In the genomic region with DNA sequence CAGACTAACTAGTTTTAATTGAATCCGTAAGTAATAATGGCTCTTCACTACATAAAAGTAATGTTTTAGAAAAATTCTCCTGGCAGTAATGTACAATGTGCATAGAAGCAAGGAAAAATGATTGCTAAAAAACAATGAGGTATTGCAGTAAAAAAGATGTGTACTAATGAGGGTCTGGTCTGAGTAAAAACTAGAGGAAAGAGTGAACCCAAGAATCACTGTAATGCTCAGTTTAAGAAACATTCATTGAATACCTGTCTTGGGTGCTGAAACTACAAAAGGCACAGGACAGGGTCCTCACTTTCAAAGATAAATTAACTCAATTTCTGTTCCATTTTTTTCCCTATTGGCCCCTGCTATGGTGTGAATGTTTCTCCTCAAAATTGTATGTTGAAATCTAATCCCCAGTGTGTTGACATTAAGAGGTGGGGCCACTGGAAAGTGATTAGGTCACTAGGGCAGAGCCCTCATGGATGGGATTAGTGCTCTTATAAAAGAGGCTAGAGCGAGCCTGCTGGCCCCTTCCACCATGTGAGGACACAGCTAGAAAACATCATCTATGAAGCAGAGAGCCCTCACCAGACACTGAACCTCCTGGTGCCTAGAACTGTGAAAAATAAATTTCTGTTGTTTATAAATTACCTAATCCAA, we compare ENCODE assay signal across 8 cellular contexts. TPM values are rescaled to one million over a fixed set of nuclear protein-coding genes. Genes with fewer than 3 reads are reported as not detected.
DNase-seq lines count a peak whose midpoint lies in the region; ATAC-seq and TF ChIP-seq lines count a peak whose summit lies in the region.

No MANE protein-coding gene starts in this region.

- H3K4me2 ChIP-seq in BLaER1 treated with 17β-estradiol and CSF1 and Interleukin-3, amounts not matched to agents 10 nM and 100 nM = peak overlapping the region; percentile 32 to 93 (median 74)

- H3K4me3 Mint-ChIP-seq in T-cell (peak overlapping the region in 1 of 3 donors; percentile 33), progenitor cell of endocrine pancreas (ENCODE audit: low read depth) (no peak overlapping the region)

- H3K27ac Mint-ChIP-seq in T-cell = no peak overlapping the region
- H3K27ac Mint-ChIP-seq in progenitor cell of endocrine pancreas = no peak overlapping the region

- peak overlapping the region; percentile 8 to 84 (median 71); a peak in 19 of 22 replicates for H3K27ac ChIP-seq in BLaER1 treated with 17β-estradiol and CSF1 and Interleukin-3, amounts not matched to agents 10 nM and 100 nM

- no peaks in the 10 kb centered on the region for H3K9me3 ChIP-seq in BLaER1 treated with 17β-estradiol and CSF1 and Interleukin-3, amounts not matched to agents 10 nM and 100 nM (replicated peaks in 1 of 11)

- CTCF ChIA-PET in T-cell (lab: Charles Lee) = interaction anchor here in 1 of 2 donors (0.6 kb wide), 2 partner anchors 52 to 58 kb away, joined by 4 read pairs; no protein-coding TSS in a partner anchor

- DNase-seq in MV-4-11 (lab: John Stamatoyannopoulos, UW) = peak; percentile 80
- no peak for DNase-seq in Right ventricle myocardium superior
- no peak for DNase-seq in T1000 (lab: John Stamatoyannopoulos, UW)
- DNase-seq in T-cell = no peak
- DNase-seq in progenitor cell of endocrine pancreas (ENCODE audit: low spot score, unreplicated experiment) = no peak
- DNase-seq in stimulated activated CD4-positive, alpha-beta T cell treated with anti-CD3 and anti-CD28 coated beads, Interleukin-1b, Interleukin-23, amount 100 ng/mL, for 48 hours = no peak

- POLR2A ChIA-PET in T-cell (lab: Charles Lee) = interaction anchor here in 1 of 2 donors (0.6 kb wide), 1 partner anchor 67 kb away, joined by 4 read pairs; no protein-coding TSS in a partner anchor

- H3K36me3 ChIP-seq in BLaER1 treated with 17β-estradiol and CSF1 and Interleukin-3, amounts not matched to agents 10 nM and 100 nM = no peaks in the 10 kb centered on the region

- TF ChIP-seq CTCF in progenitor cell of endocrine pancreas (IDR thresholded peaks at IDR 0.05; ENCODE audit: unreplicated experiment) = no peak

- intact Hi-C loops in Right ventricle myocardium superior (cut with DNase I) = no loop called here

- H3K4me1 Mint-ChIP-seq in T-cell = peaks cover 45 to 48% (median 48%) of the 10 kb centered on the region in 3 donors
- H3K4me1 Mint-ChIP-seq in progenitor cell of endocrine pancreas (ENCODE audit: low read depth) = peaks cover 8% of the 10 kb centered on the region

- H3K9me3 Mint-ChIP-seq in T-cell = no peaks in the 10 kb centered on the region
- peaks cover 2% of the 10 kb centered on the region for H3K9me3 Mint-ChIP-seq in progenitor cell of endocrine pancreas (ENCODE audit: low read depth)

- no peaks in the 10 kb centered on the region for H4K20me1 ChIP-seq in BLaER1 treated with 17β-estradiol and CSF1 and Interleukin-3, amounts not matched to agents 10 nM and 100 nM

- peak; percentile 18 for ATAC-seq in GM19351 (IDR thresholded peaks at IDR 0.05; ENCODE audit: unreplicated experiment)
- ATAC-seq in Right ventricle myocardium superior (ENCODE audit: poor library complexity) = peak; percentile 76
- ATAC-seq in T-cell (replicated peaks in 1 of 4) = no peak

- H3K27me3 ChIP-seq in BLaER1 treated with 17β-estradiol and CSF1 and Interleukin-3, amounts not matched to agents 10 nM and 100 nM = no peaks in the 10 kb centered on the region

- H3K36me3 Mint-ChIP-seq in T-cell = no peaks in the 10 kb centered on the region
- no peaks in the 10 kb centered on the region for H3K36me3 Mint-ChIP-seq in progenitor cell of endocrine pancreas (ENCODE audit: insufficient read depth)

- H3K27me3 Mint-ChIP-seq in T-cell = no peaks in the 10 kb centered on the region
- no peaks in the 10 kb centered on the region for H3K27me3 Mint-ChIP-seq in progenitor cell of endocrine pancreas

- H3K9ac ChIP-seq in BLaER1 treated with 17β-estradiol and CSF1 and Interleukin-3, amounts not matched to agents 10 nM and 100 nM = peak overlapping the region in 7 of 11 experiments; percentile 15 to 68 (median 51); a peak in 12 of 22 replicates

- peaks cover 15 to 62% (median 23%) of the 10 kb centered on the region in 10 experiments for H3K4me1 ChIP-seq in BLaER1 treated with 17β-estradiol and CSF1 and Interleukin-3, amounts not matched to agents 10 nM and 100 nM

- H3K4me3 ChIP-seq in BLaER1 treated with 17β-estradiol and CSF1 and Interleukin-3, amounts not matched to agents 10 nM and 100 nM = no peak overlapping the region

RNA-seq across cellular contexts. Expression of gene RPS6KA5, which starts 51.6 kb away (rescaled TPM):
- total RNA-seq in Right ventricle myocardium superior = 14.6 TPM
- 10 to 100 TPM; 28.8 to 39.8 (median 35.3) TPM for total RNA-seq in T-cell
- total RNA-seq in progenitor cell of endocrine pancreas = 3.8 and 4.4 TPM in 2 replicates

Comparison
In these comparisons a context has a peak if more than half of its experiments do, and no peak if none do; other contexts are left out.
1. ATAC-seq: peak in GM19351 (single experiment) and Right ventricle myocardium superior (single experiment); none in T-cell (0 of 4).